Comparison of ENCODE assay signal across 18 cellular contexts in genomic region chr10:93851169-93851568, GRCh38. TPM values are rescaled to one million over a fixed set of nuclear protein-coding genes. Genes with fewer than 3 reads are reported as not detected.
DNase-seq lines count a peak whose midpoint lies in the region; ATAC-seq and TF ChIP-seq lines count a peak whose summit lies in the region.
"Had no signal": no experiment of that assay in that cellular context is flagged by ENCODE, and none has a peak within 500 bp of the region (broad histone marks: within the 10 kb centered on the region; RNA-seq: fewer than 3 reads in every experiment).

No MANE protein-coding gene starts in this region.

- H3K4me3 ChIP-seq in GM06990 (replicated peaks; ENCODE audit: low read depth, low read length) (no peak overlapping the region), lower lobe of right lung (no peak overlapping the region), brain microvascular endothelial cell (ENCODE audit: low read depth, low read length) (no peak overlapping the region)

- in situ Hi-C loops in brain microvascular endothelial cell (cut with HindIII; ENCODE audit: low pct_ligation_motif_present, low sequenced_read_pairs): no loop called here

- intact Hi-C loops in lower lobe of right lung (cut with DNase I): no loop called here

- H3K27me3 ChIP-seq in GM06990 (replicated peaks; ENCODE audit: control insufficient read depth, insufficient read depth, low read length): no peaks in the 10 kb centered on the region
- H3K27me3 ChIP-seq in lower lobe of right lung (ENCODE audit: low read depth): no peaks in the 10 kb centered on the region
- H3K27me3 ChIP-seq in brain microvascular endothelial cell (replicated peaks): peaks cover 2% of the 10 kb centered on the region

- ATAC-seq in GM21360 (IDR thresholded peaks at IDR 0.05; ENCODE audit: unreplicated experiment) (peak; percentile 55), HG03442 (IDR thresholded peaks at IDR 0.05; ENCODE audit: unreplicated experiment) (peak; percentile 68), lower lobe of right lung (peak; percentile 7 to 36), HG03457 (IDR thresholded peaks at IDR 0.05; ENCODE audit: unreplicated experiment) (no peak)

- peak; percentile 25 for DNase-seq in GM06990 (ENCODE audit: extremely low read depth, insufficient read length)
- DNase-seq in lower lobe of right lung: no peak
- no peak for DNase-seq in brain microvascular endothelial cell
- DNase-seq in NCI-H2107 (lab: John Stamatoyannopoulos, UW): no peak
- DNase-seq in HT-29 (ENCODE audit: low spot score): no peak
- DNase-seq: DMS79, H7, KG1, NCI-H1417 treated with DMSO at 0.1 percent for 48 hours, NCI-H187 treated with DMSO at 0.1 percent for 48 hours, NCI-H226, NCI-H524 treated with DMSO at 0.1 percent for 48 hours, T-helper 1 cell, T-helper 9 cell had no signal

- H3K9me3 ChIP-seq in lower lobe of right lung: no peaks in the 10 kb centered on the region

- H3K36me3 ChIP-seq in GM06990 (ENCODE audit: control insufficient read depth, insufficient read depth, low read length): no peaks in the 10 kb centered on the region
- H3K36me3 ChIP-seq in lower lobe of right lung: no peaks in the 10 kb centered on the region
- no peaks in the 10 kb centered on the region for H3K36me3 ChIP-seq in brain microvascular endothelial cell (replicated peaks)

- no peak for TF ChIP-seq CTCF in GM06990 (IDR thresholded peaks at IDR 0.05; ENCODE audit: insufficient read depth, low read length, poor library complexity, severe bottlenecking)
- no peak for TF ChIP-seq CTCF in lower lobe of right lung (IDR thresholded peaks at IDR 0.05)
- TF ChIP-seq CTCF in brain microvascular endothelial cell (IDR thresholded peaks at IDR 0.05; ENCODE audit: low read depth, low read length, missing control alignments): no peak

- no peaks in the 10 kb centered on the region for H3K4me1 ChIP-seq in lower lobe of right lung

- H3K27ac ChIP-seq in lower lobe of right lung: no peak overlapping the region
- no peak overlapping the region for H3K27ac ChIP-seq in brain microvascular endothelial cell
- H3K27ac ChIP-seq: 22Rv1 had no signal

RNA-seq across cellular contexts. Expression of gene SLC35G1, which starts 42.6 kb away (rescaled TPM):
- total RNA-seq in lower lobe of right lung: 3.6 TPM
- 6.2 and 7.5 TPM in 2 replicates for total RNA-seq in HT-29 (2014; rRNA removed; shearing (Covaris generic))
